Comparison of ENCODE assay signal across 12 cellular contexts in genomic region chr9:119441338-119441737, GRCh38.
DNase-seq lines count a peak whose midpoint lies in the region; ATAC-seq lines count a peak whose summit lies in the region.
"Had no signal": no experiment of that assay in that cellular context is flagged by ENCODE, and none has a peak within 500 bp of the region (broad histone marks: within the 10 kb centered on the region; RNA-seq: fewer than 3 reads in every experiment).

No MANE protein-coding gene starts in this region.

- H3K4me1 ChIP-seq in NT2/D1 (ENCODE audit: insufficient read depth, insufficient read length), result peaks cover 3% of the 10 kb centered on the region
- H3K4me1 ChIP-seq: BE2C had no signal

- H3K27me3 ChIP-seq in H7 (ENCODE audit: control insufficient read depth, insufficient read depth, low read length), result no peaks in the 10 kb centered on the region
- H3K27me3 ChIP-seq in NT2/D1 (ENCODE audit: insufficient read depth, insufficient read length), result no peaks in the 10 kb centered on the region
- H3K27me3 ChIP-seq: BE2C had no signal

- no peaks in the 10 kb centered on the region for H3K36me3 ChIP-seq in H7 (replicated peaks; ENCODE audit: control insufficient read depth, insufficient read depth, low read length)
- H3K36me3 ChIP-seq in NT2/D1 (ENCODE audit: insufficient read depth, insufficient read length, low read length), result no peaks in the 10 kb centered on the region
- H3K36me3 ChIP-seq: BE2C had no signal

- intact Hi-C loops in left cardiac atrium (cut with DNase I), result no loop called here

- H3K4me3 ChIP-seq in H7 (ENCODE audit: insufficient read depth, low read depth, low read length), result no peak overlapping the region
- no peak overlapping the region for H3K4me3 ChIP-seq in NT2/D1 (ENCODE audit: insufficient read length, low read depth)

- ATAC-seq in left cardiac atrium, result no peak
- no peak for ATAC-seq in activated CD4-positive, CD25-positive, alpha-beta regulatory T cell treated with anti-CD3 and anti-CD28 coated beads, Interleukin-2, amount 50 U/mL, for 24 hours

- no peak overlapping the region for H3K9ac ChIP-seq in NT2/D1 (ENCODE audit: insufficient read length, low read depth)

- no peaks in the 10 kb centered on the region for H3K9me3 ChIP-seq in NT2/D1 (ENCODE audit: insufficient read depth, low read length)
- H3K9me3 ChIP-seq: BE2C had no signal

- peak; percentile 57 for DNase-seq in H7
- DNase-seq in NT2/D1 (ENCODE audit: low read depth, low spot score), result peak; percentile 40
- peak; percentile 19 for DNase-seq in iPS DF 4.7 (ENCODE audit: extremely low read depth, low spot score)
- DNase-seq in iPS-NIHi7 (ENCODE audit: extremely low spot score), result peak; percentile 33
- no peak for DNase-seq in HPDE6-E6E7 (ENCODE audit: extremely low spot score)
- no peak for DNase-seq in left cardiac atrium
- DNase-seq: BE2C; CD4-positive, alpha-beta memory T cell; DMS79; IMR-90; KBM-7 had no signal

Comparison
In these comparisons a context has a peak if more than half of its experiments do, and no peak if none do; other contexts are left out.
1. DNase-seq: peak in H7 (single experiment), NT2/D1 (single experiment), iPS DF 4.7 (single experiment) and iPS-NIHi7 (single experiment); none in HPDE6-E6E7 (single experiment) and left cardiac atrium (single experiment).